20 cellular contexts compared by ENCODE assay signal in the genomic region with DNA sequence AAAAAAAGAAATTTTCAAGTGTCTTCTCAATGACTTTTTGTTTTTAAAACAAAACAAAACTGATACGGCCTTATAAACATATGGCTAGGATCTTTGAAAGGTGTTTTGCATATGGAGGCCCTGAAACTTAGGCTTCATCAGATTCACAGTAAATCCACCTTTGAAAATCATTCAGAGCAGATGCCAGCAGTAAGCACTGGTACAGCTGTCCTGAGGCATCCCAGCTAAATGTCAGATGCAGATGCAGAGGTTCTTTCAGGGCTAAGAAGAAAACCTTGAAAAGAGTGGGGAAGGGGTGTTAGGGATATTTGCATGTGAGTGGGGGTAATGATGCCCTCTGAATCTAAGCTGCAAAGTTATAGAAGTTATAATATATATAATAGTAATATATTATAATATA. TPM values are rescaled to one million over a fixed set of nuclear protein-coding genes. Genes with fewer than 3 reads are reported as not detected.
DNase-seq lines count a peak whose midpoint lies in the region; TF ChIP-seq lines count a peak whose summit lies in the region.
"Had no signal": no experiment of that assay in that cellular context is flagged by ENCODE, and none has a peak within 500 bp of the region (broad histone marks: within the 10 kb centered on the region; RNA-seq: fewer than 3 reads in every experiment).

No MANE protein-coding gene starts in this region.

- H3K9me3 ChIP-seq in fibroblast of lung (ENCODE audit: control insufficient read depth, insufficient read depth, low read depth, low read length) (no peaks in the 10 kb centered on the region), smooth muscle cell (replicated peaks; ENCODE audit: low read depth) (no peaks in the 10 kb centered on the region), Karpas-422 (ENCODE audit: low read length) (no peaks in the 10 kb centered on the region), PC-9 (ENCODE audit: insufficient read depth, low read depth) (peaks cover 6% of the 10 kb centered on the region)
- H3K9me3 ChIP-seq: Peyer's patch had no signal

- WGBS in smooth muscle cell (ENCODE audit: low lambda C conversion rate) = 96% methylated on average over 1 of the region's 1 CpG

- H3K9ac ChIP-seq in fibroblast of lung (ENCODE audit: insufficient read depth, low read length) (no peak overlapping the region), smooth muscle cell (ENCODE audit: low read depth) (peak overlapping the region; percentile 61), Karpas-422 (ENCODE audit: low read length) (no peak overlapping the region)

- CTCF ChIA-PET in PC-9 (lab: Charles Lee) = interaction anchor here (0.6 kb wide), 1 partner anchor 99 kb away, joined by 3 read pairs; no protein-coding TSS in a partner anchor

- H2AFZ ChIP-seq in fibroblast of lung (ENCODE audit: low read length) = no peak overlapping the region
- no peak overlapping the region for H2AFZ ChIP-seq in smooth muscle cell (ENCODE audit: low read depth)
- H2AFZ ChIP-seq in Karpas-422 (ENCODE audit: low read length) = no peak overlapping the region
- no peak overlapping the region for H2AFZ ChIP-seq in PC-9

- peaks cover 22% of the 10 kb centered on the region for H3F3A ChIP-seq in smooth muscle cell (ENCODE audit: low read depth)
- H3F3A ChIP-seq in PC-9 (ENCODE audit: insufficient read depth, low read depth) = no peaks in the 10 kb centered on the region; the same call in 1 of the 2 replicates

- H3K79me2 ChIP-seq in fibroblast of lung (ENCODE audit: control insufficient read depth, insufficient read depth, low read length) (no peaks in the 10 kb centered on the region), smooth muscle cell (ENCODE audit: low read depth) (no peaks in the 10 kb centered on the region), Karpas-422 (ENCODE audit: low read length) (no peaks in the 10 kb centered on the region), PC-9 (ENCODE audit: low read depth) (no peaks in the 10 kb centered on the region)

- H3K27ac ChIP-seq in fibroblast of lung (ENCODE audit: insufficient read depth, low read length) (peak overlapping the region; percentile 41), smooth muscle cell (ENCODE audit: low read depth) (peak overlapping the region; percentile 82), Karpas-422 (ENCODE audit: low read length) (no peak overlapping the region), PC-9 (no peak overlapping the region)
- H3K27ac ChIP-seq: Peyer's patch had no signal

- intact Hi-C loops in PC-9 (cut with micrococcal nuclease; ENCODE audit: unreplicated experiment) = no loop called here

- H3K4me1 ChIP-seq in fibroblast of lung (ENCODE audit: control insufficient read depth, extremely low read depth, insufficient read depth, low read length) (peaks cover 5% of the 10 kb centered on the region), smooth muscle cell (ENCODE audit: low read depth) (peaks cover 23% of the 10 kb centered on the region), Karpas-422 (ENCODE audit: low read length) (no peaks in the 10 kb centered on the region), PC-9 (replicated peaks; ENCODE audit: insufficient read depth) (peaks cover 15% of the 10 kb centered on the region)
- H3K4me1 ChIP-seq: Peyer's patch had no signal

- H3K36me3 ChIP-seq in fibroblast of lung (ENCODE audit: control insufficient read depth, insufficient read depth, low read length) (no peaks in the 10 kb centered on the region), smooth muscle cell (ENCODE audit: low read depth) (no peaks in the 10 kb centered on the region), Karpas-422 (ENCODE audit: insufficient read depth, low read length) (no peaks in the 10 kb centered on the region), PC-9 (ENCODE audit: low read depth) (no peaks in the 10 kb centered on the region)
- H3K36me3 ChIP-seq: Peyer's patch had no signal

- no peak overlapping the region for H3K4me2 ChIP-seq in fibroblast of lung (ENCODE audit: extremely low read depth, insufficient read depth, low read length)
- H3K4me2 ChIP-seq in smooth muscle cell = peak overlapping the region; percentile 73
- no peak overlapping the region for H3K4me2 ChIP-seq in Karpas-422 (ENCODE audit: low read depth, low read length, poor library complexity, severe bottlenecking)
- no peak overlapping the region for H3K4me2 ChIP-seq in PC-9

- DNase-seq in DMS53 (lab: John Stamatoyannopoulos, UW) = peak; percentile 34
- no peak for DNase-seq in DMS53 treated with DMSO at 0.1 percent for 48 hours (lab: John Stamatoyannopoulos, UW; ENCODE audit: unreplicated experiment)
- DNase-seq in NCI-H526 treated with DMSO at 0.1 percent for 48 hours (lab: John Stamatoyannopoulos, UW) = peak; percentile 17
- no peak for DNase-seq in fibroblast of lung (ENCODE audit: low read depth in 2 of 2)
- no peak for DNase-seq in smooth muscle cell (lab: John Stamatoyannopoulos, UW; ENCODE audit: unreplicated experiment)
- no peak for DNase-seq in Karpas-422
- no peak for DNase-seq in PC-9
- DNase-seq in activated naive CD4-positive, alpha-beta T cell treated with anti-CD3 and anti-CD28 coated beads, Interleukin-2, amount 50 U/mL, for 16 hours = no peak
- DNase-seq: activated CD4-positive, alpha-beta T cell treated with anti-CD3 and anti-CD28 coated beads, Interleukin-2, amount 10 ng/mL, durations not matched to agents 7 days and 5 days; aorta; CD4-positive, alpha-beta memory T cell; effector memory CD8-positive, alpha-beta T cell; glutamatergic neuron; H7; naive thymus-derived CD4-positive, alpha-beta T cell; NCI-H146; NCI-H345; NCI-H748 treated with DMSO at 0.1 percent for 48 hours; occipital lobe; Peyer's patch had no signal

- no TSS peak for BruUV-seq in PC-9 (replicated peaks; lab: Mats Ljungman, UMichigan)

- H3K4me3 ChIP-seq in fibroblast of lung (replicated peaks in 1 of 4; ENCODE audit: control extremely low read depth in 1 of 4, insufficient read depth in 1 of 4, low read depth in 3 of 4, low read length in 4 of 4) (no peak overlapping the region), smooth muscle cell (no peak overlapping the region), Karpas-422 (ENCODE audit: low read length) (no peak overlapping the region), PC-9 (no peak overlapping the region)
- H3K4me3 ChIP-seq: Peyer's patch had no signal

- TF ChIP-seq CTCF in fibroblast of lung (conservative IDR thresholded peaks at IDR 0.05 in 1 of 2, IDR thresholded peaks at IDR 0.05 in 1 of 2; ENCODE audit: low read depth in 1 of 2, low read length in 2 of 2) = no peak
- no peak for TF ChIP-seq CTCF in smooth muscle cell (IDR thresholded peaks at IDR 0.05; ENCODE audit: borderline replicate concordance, insufficient read depth, poor library complexity, severe bottlenecking)
- no peak for TF ChIP-seq CTCF in PC-9 (conservative IDR thresholded peaks at IDR 0.05)

- no peaks in the 10 kb centered on the region for H3K9me2 ChIP-seq in Karpas-422 (replicated peaks; ENCODE audit: insufficient read depth, low read length)
- H3K9me2 ChIP-seq in PC-9 (ENCODE audit: insufficient read depth) = no peaks in the 10 kb centered on the region

- H3K27me3 ChIP-seq in fibroblast of lung (ENCODE audit: control insufficient read depth, insufficient read depth, low read length) = no peaks in the 10 kb centered on the region
- no peaks in the 10 kb centered on the region for H3K27me3 ChIP-seq in smooth muscle cell (ENCODE audit: low read depth)
- no peaks in the 10 kb centered on the region for H3K27me3 ChIP-seq in Karpas-422 (ENCODE audit: low read length)
- H3K27me3 ChIP-seq in PC-9 (ENCODE audit: insufficient read depth, low read depth) = no peaks in the 10 kb centered on the region
- H3K27me3 ChIP-seq: Peyer's patch had no signal

- no peaks in the 10 kb centered on the region for H4K20me1 ChIP-seq in fibroblast of lung (ENCODE audit: control insufficient read depth, extremely low read depth, insufficient read depth, low read length)
- no peaks in the 10 kb centered on the region for H4K20me1 ChIP-seq in smooth muscle cell (ENCODE audit: low read depth)
- H4K20me1 ChIP-seq in Karpas-422 (ENCODE audit: insufficient read depth, low read depth, low read length) = no peaks in the 10 kb centered on the region
- no peaks in the 10 kb centered on the region for H4K20me1 ChIP-seq in PC-9 (ENCODE audit: insufficient read depth)

- POLR2A ChIA-PET in PC-9 (lab: Charles Lee; ENCODE audit: unreplicated experiment) = no interaction called here

RNA-seq across cellular contexts. Expression of a gene that starts 56.2 kb away (rescaled TPM):
- total RNA-seq in fibroblast of lung (103 and 127 TPM in 2 replicates), smooth muscle cell (86.6 and 95.2 TPM in 2 replicates), PC-9 (2021) (69.9 and 102 TPM in 2 replicates)
- polyA plus RNA-seq in fibroblast of lung (184 and 241 TPM in 2 replicates), smooth muscle cell (47.5 and 54.6 TPM in 2 replicates)
- polyA plus RNA-seq in fibroblast of lung (2012) = 106 and 144 TPM in 2 replicates
- 87.8 and 118 TPM in 2 replicates for polyA minus RNA-seq in fibroblast of lung (ENCODE audit: low replicate concordance)
- total RNA-seq in Karpas-422 (2014; rRNA removed; shearing (Covaris generic); ENCODE audit: low replicate concordance) = not detected in 2 replicates
- total RNA-seq: CD4-positive, alpha-beta memory T cell; naive thymus-derived CD4-positive, alpha-beta T cell had no signal
- polyA plus RNA-seq: CD4-positive, alpha-beta memory T cell; naive thymus-derived CD4-positive, alpha-beta T cell had no signal

Comparison
In these comparisons a context has a peak if more than half of its experiments do, and no peak if none do; other contexts are left out.
1. DNase-seq: peak in DMS53 (single experiment) and NCI-H526 treated with DMSO at 0.1 percent for 48 hours (single experiment); none in DMS53 treated with DMSO at 0.1 percent for 48 hours (single experiment), fibroblast of lung (0 of 2), smooth muscle cell (single experiment), Karpas-422 (single experiment), PC-9 (0 of 2) and activated naive CD4-positive, alpha-beta T cell treated with anti-CD3 and anti-CD28 coated beads, Interleukin-2, amount 50 U/mL, for 16 hours (single experiment).
2. H3K27ac ChIP-seq: peak in fibroblast of lung (single experiment) and smooth muscle cell (single experiment); none in Karpas-422 (single experiment) and PC-9 (single experiment).
3. RNA of a gene that starts 56.2 kb away (total RNA-seq): 103 to 127 TPM in fibroblast of lung, 69.9 to 102 TPM in PC-9 and 86.6 to 95.2 TPM in smooth muscle cell; not detected in Karpas-422; every median in the first group is over 10 times any median in the second.